Comparison of ENCODE assay signal across 18 cellular contexts in the genomic region with DNA sequence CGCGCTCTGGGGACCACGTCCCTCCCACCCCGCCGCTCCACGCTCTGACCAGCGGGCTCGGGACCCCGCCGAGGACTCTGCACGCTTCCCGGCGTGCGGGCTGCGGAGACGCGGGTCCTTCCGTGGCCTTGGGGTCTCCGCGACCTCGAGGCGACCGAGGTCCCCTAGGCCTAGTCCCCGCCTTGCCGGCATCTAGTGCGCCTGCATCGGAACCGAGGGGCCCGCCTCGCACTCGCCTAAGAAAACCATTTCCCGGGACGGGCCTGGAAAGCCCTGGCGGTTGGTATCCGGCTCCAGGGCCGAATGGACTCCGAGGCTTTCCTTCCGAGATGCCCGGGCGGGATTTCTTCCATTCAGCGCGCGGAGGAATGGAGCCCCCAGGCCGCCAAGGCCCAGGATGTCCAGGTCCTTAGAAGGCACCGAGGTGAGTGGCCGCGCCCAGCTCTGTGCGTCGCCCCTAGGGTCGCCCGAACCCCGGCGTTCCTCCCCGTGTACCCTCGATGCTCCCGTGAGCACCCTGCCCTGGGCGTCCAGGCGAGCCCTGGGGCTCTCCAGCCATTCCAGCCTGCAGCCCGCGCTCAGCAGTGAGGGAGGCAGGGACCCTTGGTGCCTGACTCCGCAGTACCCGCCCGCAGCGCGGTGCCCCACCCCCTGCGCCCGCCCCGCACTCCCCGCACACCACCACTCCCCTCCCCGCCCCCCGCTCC. TPM values are rescaled to one million over a fixed set of nuclear protein-coding genes. Genes with fewer than 3 reads are reported as not detected.
DNase-seq lines count a peak whose midpoint lies in the region; ATAC-seq, FAIRE-seq and TF ChIP-seq lines count a peak whose summit lies in the region.
"Had no signal": no experiment of that assay in that cellular context is flagged by ENCODE, and none has a peak within 500 bp of the region (broad histone marks: within the 10 kb centered on the region; RNA-seq: fewer than 3 reads in every experiment).

No MANE protein-coding gene starts in this region.

- H3K9ac ChIP-seq in HUES48 (ENCODE audit: low read depth, low read length), result no peak overlapping the region
- H3K9ac ChIP-seq in endodermal cell (ENCODE audit: extremely low read depth, low read length, poor library complexity, severe bottlenecking), result no peak overlapping the region
- no peak overlapping the region for H3K9ac ChIP-seq in neural cell (ENCODE audit: low read length)

- TF ChIP-seq RAD21 in A549 (conservative IDR thresholded peaks at IDR 0.05 in 1 of 2, IDR thresholded peaks at IDR 0.05 in 1 of 2) (no peak), neural cell (conservative IDR thresholded peaks at IDR 0.05) (no peak)

- H3K9me3 ChIP-seq in A549 (peaks cover 2% of the 10 kb centered on the region; the same call in 2 of the 3 replicates), HUES48 (ENCODE audit: control insufficient read depth, insufficient read depth, low read length) (no peaks in the 10 kb centered on the region), endodermal cell (ENCODE audit: control insufficient read depth, low read length) (no peaks in the 10 kb centered on the region), neural cell (ENCODE audit: low read length) (no peaks in the 10 kb centered on the region)
- H3K9me3 ChIP-seq: upper lobe of left lung had no signal

- H3K4me3 ChIP-seq in A549, result peak overlapping the region; percentile 22; the same call in 2 of the 3 replicates
- H3K4me3 ChIP-seq in HUES48 (ENCODE audit: low read depth, low read length), result peak overlapping the region; percentile 60
- no peak overlapping the region for H3K4me3 ChIP-seq in endodermal cell (ENCODE audit: low read length)
- H3K4me3 ChIP-seq in neural cell (ENCODE audit: low read length), result no peak overlapping the region

- 25% methylated on average over 14 of the region's 71 CpGs for WGBS in A549 (ENCODE audit: missing lambda C conversion rate)
- 5 to 6% methylated on average over 27 to 66 of the region's 71 CpGs for WGBS in endodermal cell (ENCODE audit: insufficient coverage in 1 of 2, insufficient read length in 1 of 2), 2 experiments

- FAIRE-seq in A549 (lab: Jason Lieb, UNC), result no peak
- FAIRE-seq: GM19239 had no signal

- H3F3A ChIP-seq in neural cell (ENCODE audit: insufficient read depth, low read length, poor library complexity, severe bottlenecking), result no peaks in the 10 kb centered on the region

- DNase-seq in A549 (ENCODE audit: low read depth in 1 of 2, low spot score in 1 of 2) (no peak), endodermal cell (peak; percentile 76), NCI-H2107 treated with DMSO at 0.1 percent for 48 hours (lab: John Stamatoyannopoulos, UW; ENCODE audit: unreplicated experiment) (no peak)
- DNase-seq in activated naive CD4-positive, alpha-beta T cell treated with anti-CD3 and anti-CD28 coated beads, Interleukin-2, amount 50 U/mL, for 72 hours (ENCODE audit: low spot score in 2 of 2), result no peak
- DNase-seq: stimulated activated CD4-positive, alpha-beta T cell treated with anti-CD3 and anti-CD28 coated beads, Interleukin-1b, Interleukin-23, amount 100 ng/mL, for 48 hours had no signal

- H3K27me3 Mint-ChIP-seq in endodermal cell (ENCODE audit: insufficient read depth), result peaks cover 91% of the 10 kb centered on the region

- TF ChIP-seq POLR2A in A549 (IDR thresholded peaks at IDR 0.05; ENCODE audit: low read length), result no peak

- no peaks in the 10 kb centered on the region for H3K9me3 Mint-ChIP-seq in endodermal cell
- no peaks in the 10 kb centered on the region for H3K9me3 Mint-ChIP-seq in activated naive CD4-positive, alpha-beta T cell treated with anti-CD3 and anti-CD28 coated beads, Interleukin-2, amount 50 U/mL, for 72 hours
- H3K9me3 Mint-ChIP-seq: activated T-cell treated with anti-CD3 and anti-CD28 coated beads, Interleukin-2, amount 50 U/mL, for 4 hours; T-helper 1 cell treated with Interleukin-12 subunit alpha and Interleukin-12 subunit beta and Interleukin-4 antibody, amounts not matched to agents 30 μg/mL and 1 μg/mL, for 36 hours had no signal

- no peaks in the 10 kb centered on the region for H3K79me2 ChIP-seq in neural cell (replicated peaks; ENCODE audit: insufficient read depth, low read length)

- H3K27ac ChIP-seq in A549, result no peak overlapping the region
- H3K27ac ChIP-seq in HUES48 (ENCODE audit: low read depth, low read length), result no peak overlapping the region
- no peak overlapping the region for H3K27ac ChIP-seq in endodermal cell (ENCODE audit: low read depth, low read length)
- H3K27ac ChIP-seq in neural cell (ENCODE audit: low read length), result no peak overlapping the region
- H3K27ac ChIP-seq: RWPE1, upper lobe of left lung had no signal

- peaks cover 9% of the 10 kb centered on the region; the same call in 1 of the 3 replicates for H3K4me1 ChIP-seq in A549
- H3K4me1 ChIP-seq in HUES48 (ENCODE audit: control insufficient read depth, insufficient read depth, low read length), result no peaks in the 10 kb centered on the region
- no peaks in the 10 kb centered on the region for H3K4me1 ChIP-seq in endodermal cell (ENCODE audit: control insufficient read depth, insufficient read depth, low read length)

- CTCF ChIA-PET in A549 (lab: Yijun Ruan, JAX), result interaction anchor here (0.8 kb wide), 1 partner anchor 12 kb away, joined by 3 read pairs; no protein-coding TSS in a partner anchor

- POLR2A ChIA-PET in A549 (lab: Yijun Ruan, JAX), result no interaction called here

- H3K4me1 Mint-ChIP-seq in endodermal cell, result peaks cover 2% of the 10 kb centered on the region

- H3K36me3 ChIP-seq in HUES48 (ENCODE audit: control insufficient read depth, insufficient read depth, low read length) (no peaks in the 10 kb centered on the region), endodermal cell (ENCODE audit: control insufficient read depth, insufficient read depth, low read length) (no peaks in the 10 kb centered on the region), neural cell (ENCODE audit: insufficient read depth, low read length) (no peaks in the 10 kb centered on the region)
- H3K36me3 ChIP-seq: upper lobe of left lung had no signal

- no peaks in the 10 kb centered on the region for H3K9me2 ChIP-seq in neural cell (ENCODE audit: insufficient read depth, low read length)

- TF ChIP-seq CTCF in A549 (IDR thresholded peaks at IDR 0.05), result no peak
- no peak for TF ChIP-seq CTCF in endodermal cell (conservative IDR thresholded peaks at IDR 0.05)
- TF ChIP-seq CTCF in neural cell (IDR thresholded peaks at IDR 0.05; ENCODE audit: poor library complexity, severe bottlenecking), result no peak

- ATAC-seq in A549, result peak in 1 of 2 experiments; percentile 42; a peak in 3 of 6 replicates
- ATAC-seq in HG03432 (IDR thresholded peaks at IDR 0.05; ENCODE audit: unreplicated experiment), result no peak
- ATAC-seq in GM19467 (IDR thresholded peaks at IDR 0.05; ENCODE audit: unreplicated experiment), result no peak
- ATAC-seq in activated naive CD4-positive, alpha-beta T cell treated with anti-CD3 and anti-CD28 coated beads, Interleukin-2, amount 50 U/mL, for 72 hours, result no peak

- H3K36me3 Mint-ChIP-seq in endodermal cell (ENCODE audit: low read depth), result no peaks in the 10 kb centered on the region
- H3K36me3 Mint-ChIP-seq in activated naive CD4-positive, alpha-beta T cell treated with anti-CD3 and anti-CD28 coated beads, Interleukin-2, amount 50 U/mL, for 72 hours, result no peaks in the 10 kb centered on the region

- H2AFZ ChIP-seq in neural cell (ENCODE audit: low read depth, low read length), result no peak overlapping the region

- peak overlapping the region; percentile 30 for H3K4me3 Mint-ChIP-seq in endodermal cell
- H3K4me3 Mint-ChIP-seq: activated T-cell treated with anti-CD3 and anti-CD28 coated beads, Interleukin-2, amount 50 U/mL, for 4 hours; T-helper 1 cell treated with Interleukin-12 subunit alpha and Interleukin-12 subunit beta and Interleukin-4 antibody, amounts not matched to agents 30 μg/mL and 1 μg/mL, for 36 hours had no signal

- H3K27ac Mint-ChIP-seq in endodermal cell, result no peak overlapping the region
- H3K27ac Mint-ChIP-seq in activated naive CD4-positive, alpha-beta T cell treated with anti-CD3 and anti-CD28 coated beads, Interleukin-2, amount 50 U/mL, for 72 hours, result no peak overlapping the region
- H3K27ac Mint-ChIP-seq: T-helper 1 cell treated with Interleukin-12 subunit alpha and Interleukin-12 subunit beta and Interleukin-4 antibody, amounts not matched to agents 30 μg/mL and 1 μg/mL, for 36 hours had no signal

- no peaks in the 10 kb centered on the region for H4K20me1 ChIP-seq in neural cell (ENCODE audit: insufficient read depth)

- H3K4me2 ChIP-seq in A549 (peak overlapping the region; percentile 53; the same call in 1 of the 3 replicates), neural cell (ENCODE audit: low read length) (no peak overlapping the region)

- peaks cover 83% of the 10 kb centered on the region for H3K27me3 ChIP-seq in HUES48 (ENCODE audit: control insufficient read depth, insufficient read depth, low read length)
- H3K27me3 ChIP-seq in endodermal cell (ENCODE audit: control insufficient read depth, insufficient read depth, low read length, poor library complexity, severe bottlenecking), result peaks cover 98% of the 10 kb centered on the region
- H3K27me3 ChIP-seq in neural cell (ENCODE audit: insufficient read depth, low read depth, low read length), result peaks cover 77% of the 10 kb centered on the region

- TF ChIP-seq EP300 in A549 (IDR thresholded peaks at IDR 0.05), result no peak
- no peak for TF ChIP-seq EP300 in neural cell (conservative IDR thresholded peaks at IDR 0.05; ENCODE audit: poor library complexity, severe bottlenecking)

TF ChIP-seq in A549, 52 proteins besides CTCF, POLR2A, EP300 and RAD21 (continues in another document):
- no peak for TF ChIP-seq NPAS2 (CRISPR knock-in tag; IDR thresholded peaks at IDR 0.05; ENCODE audit: borderline replicate concordance)
- no peak for TF ChIP-seq BHLHE40 (IDR thresholded peaks at IDR 0.05; ENCODE audit: low read depth, low read length)
- no peak for TF ChIP-seq ESRRA (IDR thresholded peaks at IDR 0.05; ENCODE audit: borderline replicate concordance, low read length)
- no peak for TF ChIP-seq HDAC2 (IDR thresholded peaks at IDR 0.05)

TF ChIP-seq in neural cell, 6 proteins besides CTCF, POLR2A, EP300 and RAD21 (continues in another document):
- TF ChIP-seq TAF1 (IDR thresholded peaks at IDR 0.05; ENCODE audit: low read depth) (no peak), MXI1 (conservative IDR thresholded peaks at IDR 0.05; ENCODE audit: poor library complexity, severe bottlenecking) (no peak), EZH2 (IDR thresholded peaks at IDR 0.05; ENCODE audit: borderline replicate concordance, insufficient read depth, low read length, poor library complexity, severe bottlenecking) (peak; percentile 70)

RNA-seq across cellular contexts. Expression of gene SLC6A3, which starts 0.8 kb away (rescaled TPM):
- polyA plus RNA-seq in A549 (2011; rRNA removed) (0.05 TPM in 1 of 2 replicates, not detected in the other), A549 (2017; fragmentation: RNase III; extraction: RNeasy Plus Mini Kit Qiagen cat#74134 plus additional on column Dnase treatment) (0.03 to 0.06 TPM (median 0.05 TPM) in 3 replicates), neural cell (0.77 TPM in 1 of 2 replicates, not detected in the other)
- 0.01 and 0.04 TPM in 2 replicates for polyA plus RNA-seq in A549 (2012; cell fraction: cytosol; rRNA removed)
- 0.06 and 0.07 TPM in 2 replicates for polyA plus RNA-seq in A549 (2012; cell fraction: nucleus; rRNA removed)
- polyA minus RNA-seq in A549 (2011; rRNA and poly(A)+ RNA removed), result 0.15 and 0.29 TPM in 2 replicates
- under 1 TPM in 1 of 2 donors, not detected in 1; 0.18 TPM for total RNA-seq in endodermal cell
- 0.85 TPM for polyA plus RNA-seq in endodermal cell (2013, experiment 1 of 2)
- polyA plus RNA-seq in endodermal cell (2013, experiment 2 of 2), result 0.66 TPM
- not detected in 2 replicates for polyA minus RNA-seq in neural cell
- total RNA-seq in activated naive CD4-positive, alpha-beta T cell treated with anti-CD3 and anti-CD28 coated beads, Interleukin-2, amount 50 U/mL, for 72 hours, result not detected
- total RNA-seq: activated T-cell treated with anti-CD3 and anti-CD28 coated beads, Interleukin-2, amount 50 U/mL, for 4 hours; glomerular endothelial cell; HT1080; left colon; renal cortical epithelial cell had no signal

Comparison
In these comparisons a context has a peak if more than half of its experiments do, and no peak if none do; other contexts are left out.
1. H3K4me3 ChIP-seq: peak in A549 (single experiment) and HUES48 (single experiment); none in endodermal cell (single experiment) and neural cell (single experiment).